In genomic region chr11:772429-773390, GRCh38 we compare ENCODE assay signal across 1 cellular context.
TF ChIP-seq lines count a peak whose summit lies in the region.

No MANE protein-coding gene starts in this region.

TF ChIP-seq in endothelial cell of umbilical vein, 7 proteins besides CTCF, POLR2A, EP300 and RAD21:
- TF ChIP-seq EZH2 (IDR thresholded peaks at IDR 0.05; ENCODE audit: borderline replicate concordance, low read depth, low read length, severe bottlenecking) (no peak), FOS (IDR thresholded peaks at IDR 0.05; ENCODE audit: borderline replicate concordance, insufficient read depth, low read length) (no peak), MYC (IDR thresholded peaks at IDR 0.05; ENCODE audit: low read depth, low read length) (no peak)
